Comparison of ENCODE assay signal across 20 cellular contexts in genomic region chr4:86482296-86482695, GRCh38.
A peak's percentile ranks its signal among the peaks of the same experiment; 100 is the strongest.
DNase-seq lines count a peak whose midpoint lies in the region; ATAC-seq, FAIRE-seq and TF ChIP-seq lines count a peak whose summit lies in the region.
"Had no signal": no experiment of that assay in that cellular context is flagged by ENCODE, and none has a peak within 500 bp of the region (broad histone marks: within the 10 kb centered on the region; RNA-seq: fewer than 3 reads in every experiment).

No MANE protein-coding gene starts in this region.

- ATAC-seq in GM18517 (IDR thresholded peaks at IDR 0.05; ENCODE audit: unreplicated experiment): no peak

- DNase-seq in dorsolateral prefrontal cortex (no peak), keratinocyte (ENCODE audit: low read depth, low spot score) (no peak), pons (ENCODE audit: low spot score) (peak; percentile 21), GDM1 (lab: John Stamatoyannopoulos, UW) (no peak), GM19238 (ENCODE audit: insufficient read length, low spot score) (no peak)
- no peak for DNase-seq in stimulated activated naive CD4-positive, alpha-beta T cell (lab: John Stamatoyannopoulos, UW)
- DNase-seq: activated CD4-positive, alpha-beta memory T cell treated with anti-CD3 and anti-CD28 coated beads for 36 hours; activated CD4-positive, CD25-positive, alpha-beta regulatory T cell; activated gamma-delta T cell treated with Interleukin-2 at 50 U/mL for 16 hours; adrenal gland; HCEC 1CT; kidney; NCI-H1694 treated with DMSO at 0.1 percent for 48 hours; T-helper 9 cell; uterus had no signal

- H3K79me2 ChIP-seq in keratinocyte (ENCODE audit: control insufficient read depth, insufficient read depth, low read length): no peaks in the 10 kb centered on the region

- intact Hi-C loops in dorsolateral prefrontal cortex (cut with DNase I): no loop called here

- H3K4me3 ChIP-seq in HUES48 (ENCODE audit: low read depth, low read length): peak overlapping the region; percentile 35
- H3K4me3 ChIP-seq in dorsolateral prefrontal cortex: peak overlapping the region in 46 of 59 donors; percentile 1 to 55 (median 37)
- no peak overlapping the region for H3K4me3 ChIP-seq in keratinocyte (ENCODE audit: control insufficient read depth in 2 of 3, extremely low read depth in 1 of 3, insufficient read depth in 2 of 3, low read depth in 1 of 3, low read length in 3 of 3)
- H3K4me3 ChIP-seq: adrenal gland, uterus had no signal

- H3K36me3 ChIP-seq in HUES48 (ENCODE audit: control insufficient read depth, insufficient read depth, low read length) (no peaks in the 10 kb centered on the region), keratinocyte (ENCODE audit: control insufficient read depth in 2 of 2, extremely low read depth in 1 of 2, insufficient read depth in 2 of 2, low read length in 2 of 2) (no peaks in the 10 kb centered on the region)
- H3K36me3 ChIP-seq: adrenal gland, uterus had no signal

- peak overlapping the region; percentile 54; the same call in 1 of the 2 replicates for H3K9ac ChIP-seq in HUES48 (ENCODE audit: low read depth, low read length)
- no peak overlapping the region for H3K9ac ChIP-seq in keratinocyte (ENCODE audit: control insufficient read depth, extremely low read depth, insufficient read depth, low read length)

- H3K27me3 ChIP-seq in HUES48 (ENCODE audit: control insufficient read depth, insufficient read depth, low read length): no peaks in the 10 kb centered on the region
- H3K27me3 ChIP-seq in dorsolateral prefrontal cortex: no peaks in the 10 kb centered on the region
- no peaks in the 10 kb centered on the region for H3K27me3 ChIP-seq in keratinocyte (ENCODE audit: control insufficient read depth, extremely low read depth, insufficient read depth, low read length)
- H3K27me3 ChIP-seq: adrenal gland, uterus had no signal

- H3K9me1 ChIP-seq in keratinocyte (ENCODE audit: control insufficient read depth, extremely low read depth, insufficient read depth, low read length): no peaks in the 10 kb centered on the region

- TF ChIP-seq CTCF in dorsolateral prefrontal cortex (IDR thresholded peaks at IDR 0.05 in 54 of 56, conservative IDR thresholded peaks at IDR 0.05 in 2 of 56; ENCODE audit: low read depth in 1 of 56, partially characterized antibody in 56 of 56): no peak
- TF ChIP-seq CTCF in keratinocyte (optimal IDR thresholded peaks at IDR 0.05 in 1 of 3, IDR thresholded peaks at IDR 0.05 in 1 of 3, conservative IDR thresholded peaks at IDR 0.05 in 1 of 3; ENCODE audit: extremely low read depth in 1 of 3, insufficient read depth in 2 of 3, low read length in 3 of 3): no peak

- no peak overlapping the region for H3K4me2 ChIP-seq in keratinocyte (ENCODE audit: control insufficient read depth, extremely low read depth, insufficient read depth, low read depth, low read length)

- H3K9me3 ChIP-seq in HUES48 (ENCODE audit: control insufficient read depth, insufficient read depth, low read length) (no peaks in the 10 kb centered on the region), keratinocyte (ENCODE audit: control insufficient read depth, low read depth, low read length) (no peaks in the 10 kb centered on the region)
- H3K9me3 ChIP-seq: adrenal gland, uterus had no signal

- dilution Hi-C loops in keratinocyte (cut with MboI; ENCODE audit: extremely low pct_ligation_motif_present, low sequenced_read_pairs): no loop called here

- H3K27ac ChIP-seq in HUES48 (ENCODE audit: low read depth, low read length) (peak overlapping the region; percentile 99), dorsolateral prefrontal cortex (peak overlapping the region in 3 of 59 donors; percentile 4 to 24 (median 13)), keratinocyte (ENCODE audit: control insufficient read depth, insufficient read depth, low read length) (no peak overlapping the region)
- H3K27ac ChIP-seq: adrenal gland, epithelial cell of prostate had no signal

- no peaks in the 10 kb centered on the region for H4K20me1 ChIP-seq in keratinocyte (ENCODE audit: control insufficient read depth, extremely low read depth, insufficient read depth, low read length)

- no peak overlapping the region for H2AFZ ChIP-seq in keratinocyte (ENCODE audit: control insufficient read depth, low read length)

- FAIRE-seq in keratinocyte (lab: Jason Lieb, UNC): peak; percentile 32
- FAIRE-seq: bronchial epithelial cell, D721Med, kidney had no signal

- H3K4me1 ChIP-seq in HUES48 (ENCODE audit: control insufficient read depth, insufficient read depth, low read length) (peaks cover 51% of the 10 kb centered on the region), keratinocyte (ENCODE audit: control insufficient read depth, extremely low read depth, insufficient read depth, low read length) (no peaks in the 10 kb centered on the region)
- H3K4me1 ChIP-seq: uterus had no signal

Comparison
In these comparisons a context has a peak if more than half of its experiments do, and no peak if none do; other contexts are left out.
1. H3K4me3 ChIP-seq: peak in HUES48 (single experiment) and dorsolateral prefrontal cortex (46 of 59); none in keratinocyte (0 of 3).